Comparison of ENCODE assay signal across 1 cellular context in the genomic region with DNA sequence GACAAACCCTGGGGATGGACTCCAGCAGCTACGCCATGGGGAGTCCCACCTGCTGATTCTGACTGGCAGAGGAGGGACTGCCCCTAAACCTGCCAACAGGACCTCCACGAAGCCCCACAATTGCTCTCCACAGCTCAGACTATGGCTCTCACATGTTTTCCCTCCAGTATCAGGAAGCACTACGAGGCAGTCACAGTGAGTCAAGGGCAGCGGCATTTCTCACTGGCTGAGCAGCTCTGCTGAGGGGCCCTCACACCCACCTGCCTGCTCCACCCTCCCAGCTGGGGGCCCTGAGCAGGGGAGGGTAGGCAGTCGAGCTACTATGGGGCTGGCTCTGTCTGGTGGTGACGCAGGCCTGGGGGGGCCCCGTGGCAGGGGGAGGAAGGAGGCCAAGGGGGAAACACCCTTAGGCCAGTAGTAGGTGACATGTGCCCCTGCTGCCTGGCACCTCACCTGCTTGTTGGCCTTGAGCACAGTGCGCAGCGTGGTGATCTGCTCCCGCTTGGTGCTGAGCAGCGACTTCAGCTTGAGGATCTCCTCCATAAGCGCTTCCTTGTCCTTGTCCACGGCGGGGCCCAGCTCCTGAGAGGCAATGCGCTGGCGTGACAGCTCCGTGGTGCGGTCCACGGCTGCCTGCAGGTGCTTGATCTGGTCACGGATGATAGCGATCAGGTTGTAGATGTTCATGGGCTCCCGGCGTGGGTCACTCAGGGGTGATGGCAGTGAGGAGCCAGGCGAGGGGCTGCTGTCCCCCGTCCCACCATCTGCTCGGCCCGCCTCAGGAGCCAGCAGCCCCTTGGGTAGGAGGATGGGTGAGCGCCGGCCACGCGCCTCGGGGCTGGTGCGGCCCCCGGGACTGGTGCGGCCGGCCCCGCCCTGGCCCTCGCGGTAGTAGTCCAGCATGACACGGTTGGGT.
TF ChIP-seq lines count a peak whose summit lies in the region.

No MANE protein-coding gene starts in this region.

TF ChIP-seq in GM23338, 12 proteins besides CTCF, POLR2A, EP300 and RAD21 (continued from another document):
- TF ChIP-seq, protein P1, sequence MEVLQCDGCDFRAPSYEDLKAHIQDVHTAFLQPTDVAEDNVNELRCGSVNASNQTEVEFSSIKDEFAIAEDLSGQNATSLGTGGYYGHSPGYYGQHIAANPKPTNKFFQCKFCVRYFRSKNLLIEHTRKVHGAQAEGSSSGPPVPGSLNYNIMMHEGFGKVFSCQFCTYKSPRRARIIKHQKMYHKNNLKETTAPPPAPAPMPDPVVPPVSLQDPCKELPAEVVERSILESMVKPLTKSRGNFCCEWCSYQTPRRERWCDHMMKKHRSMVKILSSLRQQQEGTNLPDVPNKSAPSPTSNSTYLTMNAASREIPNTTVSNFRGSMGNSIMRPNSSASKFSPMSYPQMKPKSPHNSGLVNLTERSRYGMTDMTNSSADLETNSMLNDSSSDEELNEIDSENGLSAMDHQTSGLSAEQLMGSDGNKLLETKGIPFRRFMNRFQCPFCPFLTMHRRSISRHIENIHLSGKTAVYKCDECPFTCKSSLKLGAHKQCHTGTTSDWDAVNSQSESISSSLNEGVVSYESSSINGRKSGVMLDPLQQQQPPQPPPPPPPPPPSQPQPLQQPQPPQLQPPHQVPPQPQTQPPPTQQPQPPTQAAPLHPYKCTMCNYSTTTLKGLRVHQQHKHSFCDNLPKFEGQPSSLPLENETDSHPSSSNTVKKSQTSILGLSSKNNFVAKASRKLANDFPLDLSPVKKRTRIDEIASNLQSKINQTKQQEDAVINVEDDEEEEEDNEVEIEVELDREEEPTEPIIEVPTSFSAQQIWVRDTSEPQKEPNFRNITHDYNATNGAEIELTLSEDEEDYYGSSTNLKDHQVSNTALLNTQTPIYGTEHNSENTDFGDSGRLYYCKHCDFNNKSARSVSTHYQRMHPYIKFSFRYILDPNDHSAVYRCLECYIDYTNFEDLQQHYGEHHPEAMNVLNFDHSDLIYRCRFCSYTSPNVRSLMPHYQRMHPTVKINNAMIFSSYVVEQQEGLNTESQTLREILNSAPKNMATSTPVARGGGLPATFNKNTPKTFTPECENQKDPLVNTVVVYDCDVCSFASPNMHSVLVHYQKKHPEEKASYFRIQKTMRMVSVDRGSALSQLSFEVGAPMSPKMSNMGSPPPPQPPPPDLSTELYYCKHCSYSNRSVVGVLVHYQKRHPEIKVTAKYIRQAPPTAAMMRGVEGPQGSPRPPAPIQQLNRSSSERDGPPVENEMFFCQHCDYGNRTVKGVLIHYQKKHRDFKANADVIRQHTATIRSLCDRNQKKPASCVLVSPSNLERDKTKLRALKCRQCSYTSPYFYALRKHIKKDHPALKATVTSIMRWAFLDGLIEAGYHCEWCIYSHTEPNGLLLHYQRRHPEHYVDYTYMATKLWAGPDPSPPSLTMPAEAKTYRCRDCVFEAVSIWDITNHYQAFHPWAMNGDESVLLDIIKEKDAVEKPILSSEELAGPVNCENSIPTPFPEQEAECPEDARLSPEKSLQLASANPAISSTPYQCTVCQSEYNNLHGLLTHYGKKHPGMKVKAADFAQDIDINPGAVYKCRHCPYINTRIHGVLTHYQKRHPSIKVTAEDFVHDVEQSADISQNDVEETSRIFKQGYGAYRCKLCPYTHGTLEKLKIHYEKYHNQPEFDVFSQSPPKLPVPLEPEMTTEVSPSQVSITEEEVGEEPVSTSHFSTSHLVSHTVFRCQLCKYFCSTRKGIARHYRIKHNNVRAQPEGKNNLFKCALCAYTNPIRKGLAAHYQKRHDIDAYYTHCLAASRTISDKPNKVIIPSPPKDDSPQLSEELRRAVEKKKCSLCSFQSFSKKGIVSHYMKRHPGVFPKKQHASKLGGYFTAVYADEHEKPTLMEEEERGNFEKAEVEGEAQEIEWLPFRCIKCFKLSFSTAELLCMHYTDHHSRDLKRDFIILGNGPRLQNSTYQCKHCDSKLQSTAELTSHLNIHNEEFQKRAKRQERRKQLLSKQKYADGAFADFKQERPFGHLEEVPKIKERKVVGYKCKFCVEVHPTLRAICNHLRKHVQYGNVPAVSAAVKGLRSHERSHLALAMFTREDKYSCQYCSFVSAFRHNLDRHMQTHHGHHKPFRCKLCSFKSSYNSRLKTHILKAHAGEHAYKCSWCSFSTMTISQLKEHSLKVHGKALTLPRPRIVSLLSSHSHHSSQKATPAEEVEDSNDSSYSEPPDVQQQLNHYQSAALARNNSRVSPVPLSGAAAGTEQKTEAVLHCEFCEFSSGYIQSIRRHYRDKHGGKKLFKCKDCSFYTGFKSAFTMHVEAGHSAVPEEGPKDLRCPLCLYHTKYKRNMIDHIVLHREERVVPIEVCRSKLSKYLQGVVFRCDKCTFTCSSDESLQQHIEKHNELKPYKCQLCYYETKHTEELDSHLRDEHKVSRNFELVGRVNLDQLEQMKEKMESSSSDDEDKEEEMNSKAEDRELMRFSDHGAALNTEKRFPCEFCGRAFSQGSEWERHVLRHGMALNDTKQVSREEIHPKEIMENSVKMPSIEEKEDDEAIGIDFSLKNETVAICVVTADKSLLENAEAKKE (CRISPR knock-in tag; IDR thresholded peaks at IDR 0.05): no peak
- no peak for TF ChIP-seq ZNF331 (CRISPR knock-in tag; IDR thresholded peaks at IDR 0.05; ENCODE audit: low read depth)
- TF ChIP-seq NANOG (IDR thresholded peaks at IDR 0.05; ENCODE audit: borderline replicate concordance): no peak
- no peak for TF ChIP-seq EZH2phosphoT487 (IDR thresholded peaks at IDR 0.05; ENCODE audit: unreplicated experiment)
- no peak for TF ChIP-seq ZNF114 (CRISPR knock-in tag; IDR thresholded peaks at IDR 0.05)
- no peak for TF ChIP-seq POLR2AphosphoS5 (IDR thresholded peaks at IDR 0.05; ENCODE audit: low read depth)
- no peak for TF ChIP-seq CREB1 (CRISPR knock-in tag; IDR thresholded peaks at IDR 0.05; ENCODE audit: low read depth)
- TF ChIP-seq, protein P2, sequence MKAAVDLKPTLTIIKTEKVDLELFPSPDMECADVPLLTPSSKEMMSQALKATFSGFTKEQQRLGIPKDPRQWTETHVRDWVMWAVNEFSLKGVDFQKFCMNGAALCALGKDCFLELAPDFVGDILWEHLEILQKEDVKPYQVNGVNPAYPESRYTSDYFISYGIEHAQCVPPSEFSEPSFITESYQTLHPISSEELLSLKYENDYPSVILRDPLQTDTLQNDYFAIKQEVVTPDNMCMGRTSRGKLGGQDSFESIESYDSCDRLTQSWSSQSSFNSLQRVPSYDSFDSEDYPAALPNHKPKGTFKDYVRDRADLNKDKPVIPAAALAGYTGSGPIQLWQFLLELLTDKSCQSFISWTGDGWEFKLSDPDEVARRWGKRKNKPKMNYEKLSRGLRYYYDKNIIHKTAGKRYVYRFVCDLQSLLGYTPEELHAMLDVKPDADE (IDR thresholded peaks at IDR 0.05): no peak
- TF ChIP-seq, protein P3, sequence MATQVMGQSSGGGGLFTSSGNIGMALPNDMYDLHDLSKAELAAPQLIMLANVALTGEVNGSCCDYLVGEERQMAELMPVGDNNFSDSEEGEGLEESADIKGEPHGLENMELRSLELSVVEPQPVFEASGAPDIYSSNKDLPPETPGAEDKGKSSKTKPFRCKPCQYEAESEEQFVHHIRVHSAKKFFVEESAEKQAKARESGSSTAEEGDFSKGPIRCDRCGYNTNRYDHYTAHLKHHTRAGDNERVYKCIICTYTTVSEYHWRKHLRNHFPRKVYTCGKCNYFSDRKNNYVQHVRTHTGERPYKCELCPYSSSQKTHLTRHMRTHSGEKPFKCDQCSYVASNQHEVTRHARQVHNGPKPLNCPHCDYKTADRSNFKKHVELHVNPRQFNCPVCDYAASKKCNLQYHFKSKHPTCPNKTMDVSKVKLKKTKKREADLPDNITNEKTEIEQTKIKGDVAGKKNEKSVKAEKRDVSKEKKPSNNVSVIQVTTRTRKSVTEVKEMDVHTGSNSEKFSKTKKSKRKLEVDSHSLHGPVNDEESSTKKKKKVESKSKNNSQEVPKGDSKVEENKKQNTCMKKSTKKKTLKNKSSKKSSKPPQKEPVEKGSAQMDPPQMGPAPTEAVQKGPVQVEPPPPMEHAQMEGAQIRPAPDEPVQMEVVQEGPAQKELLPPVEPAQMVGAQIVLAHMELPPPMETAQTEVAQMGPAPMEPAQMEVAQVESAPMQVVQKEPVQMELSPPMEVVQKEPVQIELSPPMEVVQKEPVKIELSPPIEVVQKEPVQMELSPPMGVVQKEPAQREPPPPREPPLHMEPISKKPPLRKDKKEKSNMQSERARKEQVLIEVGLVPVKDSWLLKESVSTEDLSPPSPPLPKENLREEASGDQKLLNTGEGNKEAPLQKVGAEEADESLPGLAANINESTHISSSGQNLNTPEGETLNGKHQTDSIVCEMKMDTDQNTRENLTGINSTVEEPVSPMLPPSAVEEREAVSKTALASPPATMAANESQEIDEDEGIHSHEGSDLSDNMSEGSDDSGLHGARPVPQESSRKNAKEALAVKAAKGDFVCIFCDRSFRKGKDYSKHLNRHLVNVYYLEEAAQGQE (IDR thresholded peaks at IDR 0.05; ENCODE audit: unreplicated experiment): no peak
- no peak for TF ChIP-seq JUNB (IDR thresholded peaks at IDR 0.05; ENCODE audit: unreplicated experiment)
